Comparison of ENCODE assay signal across 9 cellular contexts in genomic region chr2:25664531-25665307, GRCh38. TPM values are rescaled to one million over a fixed set of nuclear protein-coding genes. Genes with fewer than 3 reads are reported as not detected.
DNase-seq lines count a peak whose midpoint lies in the region; ATAC-seq, FAIRE-seq and TF ChIP-seq lines count a peak whose summit lies in the region.
"Had no signal": no experiment of that assay in that cellular context is flagged by ENCODE, and none has a peak within 500 bp of the region (broad histone marks: within the 10 kb centered on the region; RNA-seq: fewer than 3 reads in every experiment).

No MANE protein-coding gene starts in this region.

- H3K9ac ChIP-seq in colonic mucosa (ENCODE audit: low read depth in 2 of 2, low read length in 2 of 2) (no peak overlapping the region), HepG2 (ENCODE audit: insufficient read depth, low read depth, low read length) (no peak overlapping the region)

- no peak overlapping the region for H3K4me3 ChIP-seq in OCI-LY7 (ENCODE audit: low read depth, low read length, poor library complexity, severe bottlenecking)
- no peak overlapping the region for H3K4me3 ChIP-seq in colonic mucosa
- no peak overlapping the region for H3K4me3 ChIP-seq in HepG2 (replicated peaks in 1 of 3; ENCODE audit: insufficient read depth in 1 of 3, low read depth in 2 of 3, low read length in 3 of 3)
- no peak overlapping the region for H3K4me3 ChIP-seq in suprapubic skin
- H3K4me3 ChIP-seq: SJSA1 had no signal

- H2AFZ ChIP-seq in OCI-LY7 (ENCODE audit: low read length) = no peak overlapping the region
- H2AFZ ChIP-seq in HepG2 (ENCODE audit: low read length) = peak overlapping the region; percentile 24

- ATAC-seq in HepG2 (peak; percentile 98), HG02973 (IDR thresholded peaks at IDR 0.05; ENCODE audit: unreplicated experiment) (no peak)
- no peak for ATAC-seq in activated CD4-positive, CD25-positive, alpha-beta regulatory T cell treated with anti-CD3 and anti-CD28 coated beads, Interleukin-2, amount 50 U/mL, for 24 hours

- H3K79me2 ChIP-seq in OCI-LY7 (ENCODE audit: insufficient read depth, low read depth, low read length) (no peaks in the 10 kb centered on the region), HepG2 (ENCODE audit: insufficient read depth, low read length) (peaks cover 4% of the 10 kb centered on the region)

- no peaks in the 10 kb centered on the region for H3K4me1 ChIP-seq in OCI-LY7 (ENCODE audit: insufficient read depth, low read length, poor library complexity, severe bottlenecking)
- no peaks in the 10 kb centered on the region for H3K4me1 ChIP-seq in colonic mucosa
- H3K4me1 ChIP-seq in HepG2 (ENCODE audit: insufficient read depth, low read length) = peaks cover 10% of the 10 kb centered on the region
- peaks cover 11% of the 10 kb centered on the region for H3K4me1 ChIP-seq in suprapubic skin
- H3K4me1 ChIP-seq: SJSA1 had no signal

- intact Hi-C loops in OCI-LY7 (cut with micrococcal nuclease; ENCODE audit: unreplicated experiment) (loop anchor here (5.0 to 10.0 kb wide), 2 partner anchors 57 to 360 kb away; no protein-coding TSS in a partner anchor), colonic mucosa (cut with DNase I) (loop anchor here (2.0 kb wide), 1 partner anchor 60 kb away; no protein-coding TSS in a partner anchor), HepG2 (cut with micrococcal nuclease; ENCODE audit: unreplicated experiment) (loop anchor here (1.0 kb wide), 3 partner anchors 28 to 355 kb away; no protein-coding TSS in a partner anchor)

- H3K4me2 ChIP-seq in OCI-LY7 (ENCODE audit: low read length) (peak overlapping the region; percentile 15; the same call in 1 of the 2 replicates), HepG2 (ENCODE audit: low read depth, low read length) (peak overlapping the region; percentile 45)

- WGBS in HepG2 (ENCODE audit: low lambda C conversion rate) = 53% methylated on average over 11 of the region's 11 CpGs
- WGBS in suprapubic skin = 28% methylated on average over 11 of the region's 11 CpGs

- no peak overlapping the region for H3K27ac ChIP-seq in OCI-LY7 (ENCODE audit: low read depth, low read length, poor library complexity, severe bottlenecking)
- no peak overlapping the region for H3K27ac ChIP-seq in colonic mucosa
- H3K27ac ChIP-seq in HepG2 (ENCODE audit: extremely low read length, insufficient read depth, low read length) = peak overlapping the region; percentile 14
- H3K27ac ChIP-seq in suprapubic skin = no peak overlapping the region
- H3K27ac ChIP-seq: SJSA1 had no signal

- H3K9me2 ChIP-seq in OCI-LY7 (ENCODE audit: insufficient read depth, low read length) = no peaks in the 10 kb centered on the region

- in situ Hi-C loops in HepG2 (cut with HindIII; ENCODE audit: extremely low pct_ligation_motif_present, low pct_unique_long_range_greater_than_20kb) = loop anchor here (5.0 kb wide), 1 partner anchor 57 kb away; no protein-coding TSS in a partner anchor

- H3K9me3 ChIP-seq in OCI-LY7 (ENCODE audit: low read length) (no peaks in the 10 kb centered on the region), colonic mucosa (no peaks in the 10 kb centered on the region), HepG2 (ENCODE audit: low read length) (no peaks in the 10 kb centered on the region), suprapubic skin (no peaks in the 10 kb centered on the region)
- H3K9me3 ChIP-seq: SJSA1 had no signal

- CTCF ChIA-PET in OCI-LY7 (lab: Charles Lee; ENCODE audit: unreplicated experiment) (no interaction called here), HepG2 (lab: Yijun Ruan, JAX; ENCODE audit: low intra/inter-chr PET ratio, low total read pairs) (interaction anchor here (1.3 to 4.2 kb wide), 2 partner anchors 57 to 303 kb away, joined by 3 to 65 read pairs; no protein-coding TSS in a partner anchor)

- no peaks in the 10 kb centered on the region for H3K27me3 ChIP-seq in colonic mucosa
- no peaks in the 10 kb centered on the region for H3K27me3 ChIP-seq in HepG2 (ENCODE audit: control insufficient read depth in 1 of 2, insufficient read depth in 2 of 2, low read length in 2 of 2)
- no peaks in the 10 kb centered on the region for H3K27me3 ChIP-seq in suprapubic skin

- TF ChIP-seq CTCF in OCI-LY7 (conservative IDR thresholded peaks at IDR 0.05; ENCODE audit: low read length) (peak; percentile 85), colonic mucosa (IDR thresholded peaks at IDR 0.05) (peak; percentile 51), HepG2 (CRISPR knock-in tag; IDR thresholded peaks at IDR 0.05) (peak; percentile 89), suprapubic skin (IDR thresholded peaks at IDR 0.05) (peak; percentile 39 to 55)

- TF ChIP-seq POLR2A in HepG2 (IDR thresholded peaks at IDR 0.05; ENCODE audit: insufficient read depth in 1 of 2, low read depth in 2 of 2, low read length in 2 of 2) (no peak), suprapubic skin (IDR thresholded peaks at IDR 0.05) (no peak)

- H3K36me3 ChIP-seq in OCI-LY7 (ENCODE audit: insufficient read depth, low read length) (no peaks in the 10 kb centered on the region), colonic mucosa (no peaks in the 10 kb centered on the region), HepG2 (replicated peaks in 1 of 2; ENCODE audit: control insufficient read depth in 1 of 2, insufficient read depth in 2 of 2, low read length in 2 of 2) (no peaks in the 10 kb centered on the region), suprapubic skin (no peaks in the 10 kb centered on the region)
- H3K36me3 ChIP-seq: SJSA1 had no signal

- FAIRE-seq in GM18507 (lab: Jason Lieb, UNC) (peak; percentile 29), HepG2 (lab: Jason Lieb, UNC) (peak; percentile 96)

- TF ChIP-seq EP300 in HepG2 (IDR thresholded peaks at IDR 0.05; ENCODE audit: low read depth in 2 of 2, low read length in 2 of 2) (no peak), HepG2 (CRISPR knock-in tag; IDR thresholded peaks at IDR 0.05; ENCODE audit: borderline replicate concordance) (0 out of 2 replicates have a peak, but pooled peaks have one; percentile 14), suprapubic skin (IDR thresholded peaks at IDR 0.05) (no peak)

- H4K20me1 ChIP-seq in OCI-LY7 (ENCODE audit: insufficient read depth, low read length) (no peaks in the 10 kb centered on the region; the same call in 1 of the 2 replicates), HepG2 (ENCODE audit: insufficient read depth, low read length) (no peaks in the 10 kb centered on the region)

- peak in 8 of 14 donors; percentile 5 to 59 (median 29) for DNase-seq in C1 segment of cervical spinal cord (lab: John Stamatoyannopoulos, UW)
- no peak for DNase-seq in GM18507 (ENCODE audit: extremely low spot score, insufficient read length, low read depth)
- DNase-seq in OCI-LY7 (ENCODE audit: low spot score) = peak; percentile 55
- DNase-seq in colonic mucosa = peak; percentile 64
- peak; percentile 79 for DNase-seq in HepG2 (ENCODE audit: low spot score)
- no peak for DNase-seq in suprapubic skin (ENCODE audit: low spot score in 2 of 2)

- POLR2A ChIA-PET in OCI-LY7 (lab: Charles Lee) (interaction anchor here (1.0 to 1.5 kb wide), 3 partner anchors 8 to 59 kb away, joined by 3 to 4 read pairs (median 3); no protein-coding TSS in a partner anchor), HepG2 (lab: Yijun Ruan, JAX) (interaction anchor here (0.9 to 1.4 kb wide), 2 partner anchors 56 to 57 kb away, joined by 4 read pairs; no protein-coding TSS in a partner anchor)

- TF ChIP-seq RAD21 in HepG2 (CRISPR knock-in tag; IDR thresholded peaks at IDR 0.05) = peak; percentile 88

- BruUV-seq in OCI-LY7 (replicated peaks; lab: Mats Ljungman, UMichigan) (no TSS peak), HepG2 (replicated peaks; lab: Mats Ljungman, UMichigan) (no TSS peak)

TF ChIP-seq in HepG2, 621 proteins besides CTCF, POLR2A, EP300 and RAD21 (continues in another document):
- TF ChIP-seq SP140L (CRISPR knock-in tag; IDR thresholded peaks at IDR 0.05; ENCODE audit: borderline replicate concordance) (no peak), CEBPB (IDR thresholded peaks at IDR 0.05; ENCODE audit: borderline replicate concordance, low read depth, low read length) (peak; percentile 74), ZSCAN21 (CRISPR knock-in tag; IDR thresholded peaks at IDR 0.05; ENCODE audit: borderline replicate concordance) (no peak), RXRB (CRISPR knock-in tag; IDR thresholded peaks at IDR 0.05; ENCODE audit: borderline replicate concordance) (peak; percentile 35; the same call in 1 of the 2 replicates), DR1 (CRISPR knock-in tag; IDR thresholded peaks at IDR 0.05) (no peak), ZNF547 (CRISPR knock-in tag; IDR thresholded peaks at IDR 0.05) (no peak), HNRNPH1 (optimal IDR thresholded peaks at IDR 0.05; ENCODE audit: low read depth, low read length) (no peak), ZSCAN12 (CRISPR knock-in tag; IDR thresholded peaks at IDR 0.05) (no peak)

RNA-seq across cellular contexts. Expression of gene DTNB, which starts 8.7 kb away (rescaled TPM):
- total RNA-seq in OCI-LY7 (2014; rRNA removed; shearing (Covaris generic)) = 9.3 and 16.1 TPM in 2 replicates
- total RNA-seq in OCI-LY7 (2022) (28.3 and 32.2 TPM in 2 replicates), colonic mucosa (1 to 10 TPM; 5.2 to 9.3 TPM), HepG2 (2016; rRNA removed; fragmentation: Illumina TruSeq; extraction: Trizol) (13.7 and 14.4 TPM in 2 replicates), suprapubic skin (10 to 100 TPM; 11.8 to 40.1 (median 24.1) TPM)
- total RNA-seq in HepG2 (2016; cell fraction: cytosol; rRNA removed; fragmentation: Illumina TruSeq; extraction: Trizol; ENCODE audit: low read depth) = 28.9 and 34.5 TPM in 2 replicates
- 13.7 and 14.4 TPM in 2 replicates for total RNA-seq in HepG2 (2016; cell fraction: insoluble cytoplasmic fraction; rRNA removed; fragmentation: Illumina TruSeq; extraction: Trizol)
- total RNA-seq in HepG2 (2016; cell fraction: membrane; rRNA removed; fragmentation: Illumina TruSeq; extraction: Trizol) = 30.4 and 34.2 TPM in 2 replicates
- 19.0 and 20.2 TPM in 2 replicates for total RNA-seq in HepG2 (2016; cell fraction: nucleus; rRNA removed; fragmentation: Illumina TruSeq; extraction: Trizol)
- polyA plus RNA-seq in HepG2 (2011; rRNA removed) = 21.7 and 23.9 TPM in 2 replicates
- 10.9 and 12.5 TPM in 2 replicates for polyA plus RNA-seq in HepG2 (2011; cell fraction: cytosol; rRNA removed)
- 20.1 and 22.6 TPM in 2 replicates for polyA plus RNA-seq in HepG2 (2011; cell fraction: nucleus; rRNA removed)
- 9.6 and 10.4 TPM in 2 replicates for polyA plus RNA-seq in HepG2 (2012)
- polyA plus RNA-seq in HepG2 (2016; cell fraction: cytosol; fragmentation: Illumina TruSeq; extraction: Trizol; ENCODE audit: low read depth) = 26.8 and 31.6 TPM in 2 replicates
- 13.2 and 14.8 TPM in 2 replicates for polyA plus RNA-seq in HepG2 (2016; cell fraction: insoluble cytoplasmic fraction; fragmentation: Illumina TruSeq; extraction: Trizol; ENCODE audit: low read depth)
- polyA plus RNA-seq in HepG2 (2016; cell fraction: membrane; fragmentation: Illumina TruSeq; extraction: Trizol; ENCODE audit: low read depth) = 33.3 and 36.1 TPM in 2 replicates
- polyA plus RNA-seq in HepG2 (2016; cell fraction: nucleus; fragmentation: Illumina TruSeq; extraction: Trizol; ENCODE audit: insufficient read depth, low read depth) = 18.4 and 20.4 TPM in 2 replicates
- polyA minus RNA-seq in HepG2 (2011; rRNA and poly(A)+ RNA removed; ENCODE audit: low replicate concordance) = 26.2 and 31.7 TPM in 2 replicates
- polyA minus RNA-seq in HepG2 (2011; cell fraction: cytosol; rRNA and poly(A)+ RNA removed) = 10.5 and 13.8 TPM in 2 replicates
- polyA minus RNA-seq in HepG2 (2011; cell fraction: nucleus; rRNA and poly(A)+ RNA removed) = 41.6 and 48.1 TPM in 2 replicates

Comparison
In these comparisons a context has a peak if more than half of its experiments do, and no peak if none do; other contexts are left out.
1. DNase-seq: peak in C1 segment of cervical spinal cord (8 of 14), OCI-LY7 (single experiment), colonic mucosa (single experiment) and HepG2 (single experiment); none in GM18507 (single experiment) and suprapubic skin (0 of 2).
2. Peak in every context shown above with its lines, with median percentiles within 50 percentile points of each other: CTCF ChIP-seq.